Comparison of ENCODE assay signal across 8 cellular contexts in the genomic region with DNA sequence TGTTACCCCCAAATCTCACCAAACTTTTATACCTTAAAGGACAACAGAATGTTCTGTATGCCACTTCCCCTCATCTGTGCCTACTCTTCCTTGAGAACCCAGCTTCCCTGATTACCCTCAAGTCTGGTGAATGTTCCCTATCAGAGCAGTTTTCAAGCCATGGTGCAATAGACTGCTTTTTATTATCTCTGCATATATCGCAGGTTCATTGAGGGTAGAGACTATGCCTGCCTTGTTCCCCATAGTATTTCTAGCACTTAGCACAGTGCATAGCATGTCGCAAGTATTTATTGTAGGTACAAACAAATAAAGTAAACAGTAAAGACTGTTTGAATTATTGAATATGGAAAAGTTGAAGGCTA.
DNase-seq lines count a peak whose midpoint lies in the region; ATAC-seq and TF ChIP-seq lines count a peak whose summit lies in the region.

No MANE protein-coding gene starts in this region.

- H2AFZ ChIP-seq in OCI-LY7 (ENCODE audit: low read length) = no peak overlapping the region; the same call in 1 of the 2 replicates

- H3K27me3 ChIP-seq in transverse colon = no peaks in the 10 kb centered on the region
- H3K27me3 ChIP-seq in sigmoid colon = no peaks in the 10 kb centered on the region

- H3K4me1 Mint-ChIP-seq in activated T-cell treated with anti-CD3 and anti-CD28 coated beads, Interleukin-2, amount 50 U/mL, for 24 hours (ENCODE audit: low read depth) = peaks cover 71% of the 10 kb centered on the region

- peak overlapping the region; percentile 62 for H3K4me3 ChIP-seq in OCI-LY7 (ENCODE audit: low read depth, low read length, poor library complexity, severe bottlenecking)
- peak overlapping the region in 1 of 4 donors; percentile 30 for H3K4me3 ChIP-seq in transverse colon
- H3K4me3 ChIP-seq in sigmoid colon = no peak overlapping the region

- H3K9me3 Mint-ChIP-seq in activated T-cell treated with anti-CD3 and anti-CD28 coated beads, Interleukin-2, amount 50 U/mL, for 24 hours = no peaks in the 10 kb centered on the region

- H4K20me1 ChIP-seq in OCI-LY7 (ENCODE audit: insufficient read depth, low read length) = no peaks in the 10 kb centered on the region

- H3K9me3 ChIP-seq in OCI-LY7 (ENCODE audit: low read length) (no peaks in the 10 kb centered on the region), transverse colon (no peaks in the 10 kb centered on the region), sigmoid colon (no peaks in the 10 kb centered on the region)

- H3K36me3 ChIP-seq in OCI-LY7 (ENCODE audit: insufficient read depth, low read length) = peaks cover 12% of the 10 kb centered on the region
- no peaks in the 10 kb centered on the region for H3K36me3 ChIP-seq in transverse colon
- H3K36me3 ChIP-seq in sigmoid colon = peaks cover 0 to 9% (median 0%) of the 10 kb centered on the region in 4 donors

- TF ChIP-seq CTCF in OCI-LY7 (conservative IDR thresholded peaks at IDR 0.05; ENCODE audit: low read length) (no peak), transverse colon (IDR thresholded peaks at IDR 0.05) (no peak), sigmoid colon (IDR thresholded peaks at IDR 0.05) (no peak)

- H3K27me3 Mint-ChIP-seq in activated T-cell treated with anti-CD3 and anti-CD28 coated beads, Interleukin-2, amount 50 U/mL, for 24 hours = no peaks in the 10 kb centered on the region

- no peaks in the 10 kb centered on the region for H3K9me2 ChIP-seq in OCI-LY7 (ENCODE audit: insufficient read depth, low read length)

- WGBS in transverse colon (ENCODE audit: low coverage in 1 of 2), 2 donors = 6 to 13% methylated on average over 2 of the region's 2 CpGs
- WGBS in sigmoid colon, 2 donors = 15 to 24% methylated on average over 2 of the region's 2 CpGs

- peaks cover 71% of the 10 kb centered on the region for H3K36me3 Mint-ChIP-seq in activated T-cell treated with anti-CD3 and anti-CD28 coated beads, Interleukin-2, amount 50 U/mL, for 24 hours (ENCODE audit: low read depth)

- peak overlapping the region; percentile 78 for H3K27ac ChIP-seq in OCI-LY7 (ENCODE audit: low read depth, low read length, poor library complexity, severe bottlenecking)
- H3K27ac ChIP-seq in transverse colon = peak overlapping the region; percentile 78 to 85 (median 82)
- H3K27ac ChIP-seq in sigmoid colon = peak overlapping the region in 2 of 4 donors; percentile 16 to 49

- intact Hi-C loops in OCI-LY7 (cut with micrococcal nuclease; ENCODE audit: unreplicated experiment) (loop anchor here (5.0 kb wide), 1 partner anchor 78 kb away; a partner anchor contains a TSS), left ventricle myocardium superior (cut with micrococcal nuclease) (no loop called here), transverse colon (cut with DNase I; ENCODE audit: low total_unique reads) (loop anchor here (10.0 kb wide), 1 partner anchor 76 kb away; a partner anchor contains a TSS), sigmoid colon (cut with DNase I) (no loop called here)

- CTCF ChIA-PET in OCI-LY7 (lab: Charles Lee; ENCODE audit: unreplicated experiment) = interaction anchor here (0.8 kb wide), 1 partner anchor 77 kb away, joined by 3 read pairs; a partner anchor contains a TSS

- POLR2A ChIA-PET in OCI-LY7 (lab: Charles Lee) = interaction anchor here (0.6 to 1.6 kb wide), 4 partner anchors 27 to 142 kb away, joined by 3 to 4 read pairs (median 3); no protein-coding TSS in a partner anchor

- TF ChIP-seq EP300 in transverse colon (IDR thresholded peaks at IDR 0.05; ENCODE audit: low read depth) = no peak
- no peak for TF ChIP-seq EP300 in sigmoid colon (IDR thresholded peaks at IDR 0.05)

- peak; percentile 27 for ATAC-seq in left ventricle myocardium superior

- TF ChIP-seq POLR2A in transverse colon (IDR thresholded peaks at IDR 0.05) = no peak
- no peak for TF ChIP-seq POLR2A in sigmoid colon (IDR thresholded peaks at IDR 0.05)

- peak overlapping the region; percentile 60 for H3K4me3 Mint-ChIP-seq in activated T-cell treated with anti-CD3 and anti-CD28 coated beads, Interleukin-2, amount 50 U/mL, for 24 hours

- H3K4me1 ChIP-seq in OCI-LY7 (ENCODE audit: insufficient read depth, low read length, poor library complexity, severe bottlenecking) (peaks cover 27% of the 10 kb centered on the region), transverse colon (peaks cover 15 to 40% (median 25%) of the 10 kb centered on the region in 4 donors), sigmoid colon (peaks cover 0 to 40% (median 21%) of the 10 kb centered on the region in 4 donors)

- DNase-seq in activated T-cell treated with anti-CD3 and anti-CD28 coated beads, Interleukin-2, amount 50 U/mL, for 24 hours = no peak
- no peak for DNase-seq in activated T-cell treated with anti-CD3 and anti-CD28 coated beads for 4 hours
- no peak for DNase-seq in OCI-LY7 (ENCODE audit: low spot score)
- DNase-seq in left ventricle myocardium superior = no peak
- DNase-seq in transverse colon = no peak
- DNase-seq in AG08396 (ENCODE audit: low spot score) = no peak
- no peak for DNase-seq in sigmoid colon
- no peak for DNase-seq in effector CD8-positive, alpha-beta T cell (lab: John Stamatoyannopoulos, UW)

- no TSS peak for BruUV-seq in OCI-LY7 (replicated peaks; lab: Mats Ljungman, UMichigan)

- peaks cover 20% of the 10 kb centered on the region; the same call in 1 of the 2 replicates for H3K79me2 ChIP-seq in OCI-LY7 (ENCODE audit: insufficient read depth, low read depth, low read length)

- in situ Hi-C loops in transverse colon (cut with MboI; ENCODE audit: low pct_ligation_motif_present in 1 of 4, low pct_unique_long_range_greater_than_20kb in 1 of 4, low sequenced_read_pairs in 3 of 4) = no loop called here

- H3K27ac Mint-ChIP-seq in activated T-cell treated with anti-CD3 and anti-CD28 coated beads, Interleukin-2, amount 50 U/mL, for 24 hours = peak overlapping the region; percentile 93

- peak overlapping the region; percentile 83 for H3K4me2 ChIP-seq in OCI-LY7 (ENCODE audit: low read length)

Comparison
In these comparisons a context has a peak if more than half of its experiments do, and no peak if none do; other contexts are left out.
1. intact Hi-C loops: an anchor here in OCI-LY7 (5.0 kb wide) and transverse colon (10.0 kb wide); none called in left ventricle myocardium superior and sigmoid colon.